Comparison of ENCODE assay signal across 8 cellular contexts in the genomic region with DNA sequence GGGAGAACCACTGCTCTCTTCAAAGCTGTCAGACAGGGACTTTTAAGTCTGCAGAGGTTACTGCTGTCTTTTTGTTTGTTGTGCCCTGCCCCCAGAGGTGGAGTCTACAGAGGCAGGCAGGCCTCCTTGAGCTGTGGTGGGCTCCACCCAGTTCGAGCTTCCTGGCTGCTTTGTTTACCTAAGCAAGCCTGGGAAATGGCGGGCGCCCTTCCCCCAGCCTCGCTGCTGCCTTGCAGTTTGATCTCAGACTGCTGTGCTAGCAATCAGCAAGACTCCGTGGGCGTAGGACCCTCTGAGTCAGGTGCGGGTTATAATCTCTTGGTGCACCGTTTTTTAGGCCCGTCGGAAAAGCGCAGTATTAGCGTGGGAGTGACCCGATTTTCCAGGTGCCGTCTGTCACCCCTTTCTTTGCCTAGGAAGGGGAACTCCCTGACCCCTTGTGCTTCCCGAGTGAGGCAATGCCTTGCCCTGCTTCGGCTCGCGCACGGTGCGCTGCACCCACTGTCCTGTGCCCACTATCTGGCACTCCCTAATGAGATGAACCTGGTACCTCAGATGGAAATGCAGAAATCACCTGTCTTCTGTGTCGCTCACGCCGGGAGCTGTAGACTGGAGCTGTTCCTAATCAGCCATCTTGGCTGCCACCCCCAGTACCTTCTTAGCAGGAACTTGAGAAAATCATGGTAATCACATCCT. TPM values are rescaled to one million over a fixed set of nuclear protein-coding genes. Genes with fewer than 3 reads are reported as not detected.
A peak's percentile ranks its signal among the peaks of the same experiment; 100 is the strongest.
DNase-seq lines count a peak whose midpoint lies in the region; ATAC-seq and TF ChIP-seq lines count a peak whose summit lies in the region.
"Not testable (repeated sequence)": the region's sequence is repeated elsewhere in the genome, so short reads cannot be mapped to it uniquely, and the experiment has no call there.

No MANE protein-coding gene starts in this region.

- peak overlapping the region; percentile 44 for H3K4me3 Mint-ChIP-seq in activated B cell treated with CpG ODN at 0.5 μM for 24 hours
- peak overlapping the region; percentile 89 for H3K4me3 Mint-ChIP-seq in effector memory CD8-positive, alpha-beta T cell

- not testable (repeated sequence) for H3K9me3 Mint-ChIP-seq in activated B cell treated with CpG ODN at 0.5 μM for 24 hours; effector memory CD8-positive, alpha-beta T cell

- not testable (repeated sequence) for ATAC-seq in activated B cell treated with CpG ODN at 0.5 μM for 24 hours (ENCODE audit: low read depth)
- ATAC-seq in effector memory CD8-positive, alpha-beta T cell (replicated peaks), result peak; percentile 67

- peaks cover 18% of the 10 kb centered on the region for H3K36me3 Mint-ChIP-seq in activated B cell treated with CpG ODN at 0.5 μM for 24 hours (ENCODE audit: low read depth)
- peaks cover 18% of the 10 kb centered on the region for H3K36me3 Mint-ChIP-seq in effector memory CD8-positive, alpha-beta T cell (ENCODE audit: insufficient read depth)

- CTCF ChIA-PET in HEK293 (lab: Yijun Ruan, JAX), result not testable (repeated sequence)
- CTCF ChIA-PET in activated B cell treated with CpG ODN at 0.5 μM for 24 hours (lab: Charles Lee), result interaction anchor here (1.0 to 1.5 kb wide), 3 partner anchors 10 to 15 kb away, joined by 4 to 5 read pairs (median 4); no protein-coding TSS in a partner anchor

- peaks cover 75% of the 10 kb centered on the region for H3K4me1 Mint-ChIP-seq in activated B cell treated with CpG ODN at 0.5 μM for 24 hours
- H3K4me1 Mint-ChIP-seq in effector memory CD8-positive, alpha-beta T cell (ENCODE audit: low read depth in 2 of 2), result peaks cover 50 to 55% of the 10 kb centered on the region in 2 donors

- POLR2A ChIA-PET in HEK293 (lab: Yijun Ruan, JAX), result not testable (repeated sequence)
- POLR2A ChIA-PET in activated B cell treated with CpG ODN at 0.5 μM for 24 hours (lab: Charles Lee), result interaction anchor here (0.6 kb wide), 2 partner anchors 9 to 250 kb away, joined by 5 read pairs; no protein-coding TSS in a partner anchor

- not testable (repeated sequence) for H3K36me3 ChIP-seq in HEK293 (ENCODE audit: control insufficient read depth in 2 of 2, insufficient read depth in 1 of 2, low read length in 2 of 2); thymus (ENCODE audit: control insufficient read depth, insufficient read depth)

- not testable (repeated sequence) for H3K27me3 ChIP-seq in thymus (ENCODE audit: control insufficient read depth, insufficient read depth)

- not testable (repeated sequence) for H3K9me3 ChIP-seq in HEK293 (ENCODE audit: control insufficient read depth, insufficient read depth, low read depth, low read length); thymus (ENCODE audit: control insufficient read depth)

- H3K4me1 ChIP-seq in HEK293 (ENCODE audit: control insufficient read depth, insufficient read depth, low read length), result peaks cover 28% of the 10 kb centered on the region
- peaks cover 34% of the 10 kb centered on the region for H3K4me1 ChIP-seq in thymus (ENCODE audit: control insufficient read depth, insufficient read depth, low read length)

- peak overlapping the region; percentile 61; the same call in 1 of the 2 replicates for H3K27ac ChIP-seq in HEK293 (ENCODE audit: extremely low read depth, low read depth, low read length)
- peak overlapping the region; percentile 71 for H3K27ac ChIP-seq in thymus (ENCODE audit: low read depth)

- intact Hi-C loops in activated B cell treated with CpG ODN at 0.5 μM for 24 hours (cut with micrococcal nuclease), result not testable (repeated sequence)

- not testable (repeated sequence) for H3K4me3 ChIP-seq in HEK293 (ENCODE audit: low read depth, low read length); thymus (ENCODE audit: low read length)

- WGBS in thymus, result 81% methylated on average over 23 of the region's 23 CpGs

- TF ChIP-seq CTCF in HEK293 (tag by site-specific recombination; IDR thresholded peaks at IDR 0.05), result peak; percentile 55; the same call in 1 of the 2 replicates
- TF ChIP-seq CTCF in activated B cell treated with CpG ODN at 0.5 μM for 24 hours (IDR thresholded peaks at IDR 0.05), result not testable (repeated sequence)

- not testable (repeated sequence) for DNase-seq in activated B cell treated with CpG ODN at 0.5 μM for 24 hours
- DNase-seq in activated CD8-positive, alpha-beta memory T cell treated with anti-CD3 and anti-CD28 coated beads for 48 hours (ENCODE audit: low read depth in 2 of 3, low spot score in 2 of 3), result peak in 2 of 3 experiments; percentile 58 to 67
- peak; percentile 61 for DNase-seq in activated gamma-delta T cell (lab: John Stamatoyannopoulos, UW)
- peak; percentile 75 to 80 (median 78) for DNase-seq in effector memory CD8-positive, alpha-beta T cell
- DNase-seq in stimulated activated CD4-positive, alpha-beta T cell treated with anti-CD3 and anti-CD28 coated beads, Interleukin-12 subunit alpha, Interleukin-12 subunit beta, amount 100 ng/mL, for 4 hours, result peak; percentile 87
- peak; percentile 75 for DNase-seq in stimulated activated CD8-positive, alpha-beta memory T cell treated with anti-CD3 and anti-CD28 coated beads, Interleukin-15, amount 100 ng/mL, for 1 hour (ENCODE audit: low read depth)

- not testable (repeated sequence) for H3K27ac Mint-ChIP-seq in activated B cell treated with CpG ODN at 0.5 μM for 24 hours
- peak overlapping the region; percentile 95 to 98 for H3K27ac Mint-ChIP-seq in effector memory CD8-positive, alpha-beta T cell

- H3K27me3 Mint-ChIP-seq in activated B cell treated with CpG ODN at 0.5 μM for 24 hours; effector memory CD8-positive, alpha-beta T cell: not testable (repeated sequence)

TF ChIP-seq in HEK293, 187 proteins besides CTCF, POLR2A, EP300 and RAD21:
- TF ChIP-seq ZNF501 (tag by site-specific recombination; IDR thresholded peaks at IDR 0.05) (0 out of 2 replicates have a peak, but pooled peaks have one; percentile 28), MYNN (tag by site-specific recombination; IDR thresholded peaks at IDR 0.05; ENCODE audit: borderline replicate concordance) (peak; percentile 95), GLIS2 (tag by site-specific recombination; IDR thresholded peaks at IDR 0.05) (0 out of 2 replicates have a peak, but pooled peaks have one; percentile 20), ZNF596 (tag by site-specific recombination; IDR thresholded peaks at IDR 0.05) (0 out of 2 replicates have a peak, but pooled peaks have one; percentile 0), GLIS1 (tag by site-specific recombination; IDR thresholded peaks at IDR 0.05) (peak; percentile 40; the same call in 1 of the 2 replicates), ZFHX2 (tag by site-specific recombination; conservative IDR thresholded peaks at IDR 0.05) (peak; percentile 32; the same call in 1 of the 2 replicates), EGR2 (tag by site-specific recombination; IDR thresholded peaks at IDR 0.05; ENCODE audit: low read depth) (0 out of 2 replicates have a peak, but pooled peaks have one; percentile 6), FEZF1 (tag by site-specific recombination; IDR thresholded peaks at IDR 0.05) (peak; percentile 7; the same call in 1 of the 2 replicates), KLF1 (tag by site-specific recombination; IDR thresholded peaks at IDR 0.05) (peak; percentile 60; the same call in 1 of the 2 replicates)
- TF ChIP-seq, protein P1, sequence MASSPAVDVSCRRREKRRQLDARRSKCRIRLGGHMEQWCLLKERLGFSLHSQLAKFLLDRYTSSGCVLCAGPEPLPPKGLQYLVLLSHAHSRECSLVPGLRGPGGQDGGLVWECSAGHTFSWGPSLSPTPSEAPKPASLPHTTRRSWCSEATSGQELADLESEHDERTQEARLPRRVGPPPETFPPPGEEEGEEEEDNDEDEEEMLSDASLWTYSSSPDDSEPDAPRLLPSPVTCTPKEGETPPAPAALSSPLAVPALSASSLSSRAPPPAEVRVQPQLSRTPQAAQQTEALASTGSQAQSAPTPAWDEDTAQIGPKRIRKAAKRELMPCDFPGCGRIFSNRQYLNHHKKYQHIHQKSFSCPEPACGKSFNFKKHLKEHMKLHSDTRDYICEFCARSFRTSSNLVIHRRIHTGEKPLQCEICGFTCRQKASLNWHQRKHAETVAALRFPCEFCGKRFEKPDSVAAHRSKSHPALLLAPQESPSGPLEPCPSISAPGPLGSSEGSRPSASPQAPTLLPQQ (tag by site-specific recombination; IDR thresholded peaks at IDR 0.05), result peak; percentile 90
TF ChIP-seq in HEK293: peak in this region for 10; not testable (repeated sequence) for 177.

RNA-seq across cellular contexts. Expression of a gene that starts 56.1 kb away (rescaled TPM):
- 135 and 149 TPM in 2 replicates for total RNA-seq in activated B cell treated with CpG ODN at 0.5 μM for 24 hours
- 94.1 TPM for polyA plus RNA-seq in thymus
